1 cellular context compared by ENCODE assay signal in genomic region chr6:47335456-47335855, GRCh38.
A peak's percentile ranks its signal among the peaks of the same experiment; 100 is the strongest.
TF ChIP-seq lines count a peak whose summit lies in the region.

No MANE protein-coding gene starts in this region.

TF ChIP-seq in GM12878, 131 proteins besides CTCF, POLR2A, EP300 and RAD21 (continued from another document):
- TF ChIP-seq ATF2 (IDR thresholded peaks at IDR 0.05; ENCODE audit: low read length) (peak; percentile 30; the same call in 1 of the 2 replicates), JUNB (IDR thresholded peaks at IDR 0.05) (no peak), TCF12 (IDR thresholded peaks at IDR 0.05; ENCODE audit: low read depth, low read length) (0 out of 2 replicates have a peak, but pooled peaks have one; percentile 11), ZBTB40 (IDR thresholded peaks at IDR 0.05; ENCODE audit: borderline replicate concordance) (peak; percentile 36; the same call in 1 of the 2 replicates), ATF3 (IDR thresholded peaks at IDR 0.05; ENCODE audit: borderline replicate concordance, extremely low read depth, low read depth, low read length) (no peak), IRF4 (IDR thresholded peaks at IDR 0.05; ENCODE audit: low read depth, low read length) (0 out of 2 replicates have a peak, but pooled peaks have one; percentile 38), RUNX3 (IDR thresholded peaks at IDR 0.05; ENCODE audit: low read length) (peak; percentile 66; the same call in 1 of the 2 replicates), NKRF (conservative IDR thresholded peaks at IDR 0.05) (no peak), TBL1XR1 (IDR thresholded peaks at IDR 0.05; ENCODE audit: low read depth, low read length) (no peak), PML (IDR thresholded peaks at IDR 0.05; ENCODE audit: low read length) (no peak), GABPA (IDR thresholded peaks at IDR 0.05; ENCODE audit: low read depth) (peak; percentile 43; the same call in 1 of the 2 replicates), SMAD1 (IDR thresholded peaks at IDR 0.05; ENCODE audit: low read depth, partially characterized antibody) (no peak)
